In genomic region chr9:36986548-36987408, GRCh38 we compare ENCODE assay signal across 15 cellular contexts. TPM values are rescaled to one million over a fixed set of nuclear protein-coding genes. Genes with fewer than 3 reads are reported as not detected.
DNase-seq lines count a peak whose midpoint lies in the region; ATAC-seq and TF ChIP-seq lines count a peak whose summit lies in the region.
"Had no signal": no experiment of that assay in that cellular context is flagged by ENCODE, and none has a peak within 500 bp of the region (broad histone marks: within the 10 kb centered on the region; RNA-seq: fewer than 3 reads in every experiment).

No MANE protein-coding gene starts in this region.

- DNase-seq in Daoy (ENCODE audit: low read depth), result peak; percentile 38
- peak; percentile 24 for DNase-seq in HEK293T (ENCODE audit: extremely low spot score)
- no peak for DNase-seq in glutamatergic neuron
- peak; percentile 59 for DNase-seq in posterior vena cava (ENCODE audit: low spot score)
- DNase-seq in hypothalamus (lab: John Stamatoyannopoulos, UW), result no peak
- DNase-seq in GOT3 (lab: John Stamatoyannopoulos, UW), result no peak
- no peak for DNase-seq in activated CD8-positive, alpha-beta memory T cell treated with anti-CD3 and anti-CD28 coated beads, Interleukin-2, amount 10 ng/mL, durations not matched to agents 7 days and 5 days
- DNase-seq: activated naive CD4-positive, alpha-beta T cell treated with Interleukin-2 at 50 U/mL for 16 hours; DMS 273 treated with DMSO at 0.1 percent for 48 hours had no signal

- H3K27ac Mint-ChIP-seq in glutamatergic neuron (ENCODE audit: unreplicated experiment), result no peak overlapping the region
- H3K27ac Mint-ChIP-seq in activated CD8-positive, alpha-beta memory T cell treated with anti-CD3 and anti-CD28 coated beads, Interleukin-2, amount 10 ng/mL, durations not matched to agents 7 days and 5 days, result no peak overlapping the region
- H3K27ac Mint-ChIP-seq: dendritic cell treated with granulocyte-macrophage colony-stimulating factor and Interleukin-4, amounts not matched to agents 40 ng/mL and 50 ng/mL, for 4 days had no signal

- H3K4me3 Mint-ChIP-seq in glutamatergic neuron (ENCODE audit: unreplicated experiment), result peak overlapping the region; percentile 68
- H3K4me3 Mint-ChIP-seq in activated CD8-positive, alpha-beta memory T cell treated with anti-CD3 and anti-CD28 coated beads, Interleukin-2, amount 10 ng/mL, durations not matched to agents 7 days and 5 days, result no peak overlapping the region
- H3K4me3 Mint-ChIP-seq: dendritic cell treated with granulocyte-macrophage colony-stimulating factor and Interleukin-4, amounts not matched to agents 40 ng/mL and 50 ng/mL, for 4 days had no signal

- peaks cover 14% of the 10 kb centered on the region for H3K36me3 Mint-ChIP-seq in glutamatergic neuron (ENCODE audit: unreplicated experiment)
- peaks cover 8% of the 10 kb centered on the region for H3K36me3 Mint-ChIP-seq in activated CD8-positive, alpha-beta memory T cell treated with anti-CD3 and anti-CD28 coated beads, Interleukin-2, amount 10 ng/mL, durations not matched to agents 7 days and 5 days

- CTCF ChIA-PET in HEK293T (lab: Yijun Ruan, JAX), result no interaction called here
- CTCF ChIA-PET in activated CD8-positive, alpha-beta memory T cell treated with anti-CD3 and anti-CD28 coated beads, Interleukin-2, amount 10 ng/mL, durations not matched to agents 7 days and 5 days (lab: Charles Lee), result interaction anchor here (1.5 kb wide), 1 partner anchor 9 kb away, joined by 7 read pairs; no protein-coding TSS in a partner anchor

- H3K27me3 Mint-ChIP-seq in glutamatergic neuron (ENCODE audit: unreplicated experiment), result peaks cover 33% of the 10 kb centered on the region
- peaks cover 73% of the 10 kb centered on the region for H3K27me3 Mint-ChIP-seq in activated CD8-positive, alpha-beta memory T cell treated with anti-CD3 and anti-CD28 coated beads, Interleukin-2, amount 10 ng/mL, durations not matched to agents 7 days and 5 days

- peaks cover 5% of the 10 kb centered on the region for H3K9me3 Mint-ChIP-seq in glutamatergic neuron (ENCODE audit: unreplicated experiment)
- peaks cover 10% of the 10 kb centered on the region for H3K9me3 Mint-ChIP-seq in activated CD8-positive, alpha-beta memory T cell treated with anti-CD3 and anti-CD28 coated beads, Interleukin-2, amount 10 ng/mL, durations not matched to agents 7 days and 5 days (ENCODE audit: low read depth)

- ATAC-seq in HG03457 (IDR thresholded peaks at IDR 0.05; ENCODE audit: unreplicated experiment), result no peak
- no peak for ATAC-seq in activated CD8-positive, alpha-beta memory T cell treated with anti-CD3 and anti-CD28 coated beads, Interleukin-2, amount 10 ng/mL, durations not matched to agents 7 days and 5 days
- ATAC-seq: activated CD4-positive, CD25-positive, alpha-beta regulatory T cell treated with anti-CD3 and anti-CD28 coated beads, Interleukin-2, amount 50 U/mL, for 24 hours had no signal

- POLR2A ChIA-PET in HEK293T (lab: Yijun Ruan, JAX), result no interaction called here

- intact Hi-C loops in posterior vena cava (cut with DNase I), result no loop called here

- no peak for TF ChIP-seq CTCF in glutamatergic neuron (IDR thresholded peaks at IDR 0.05; ENCODE audit: partially characterized antibody, unreplicated experiment)

- H3K4me1 Mint-ChIP-seq in glutamatergic neuron (ENCODE audit: low read depth, unreplicated experiment), result peaks cover 10% of the 10 kb centered on the region
- peaks cover 13% of the 10 kb centered on the region for H3K4me1 Mint-ChIP-seq in activated CD8-positive, alpha-beta memory T cell treated with anti-CD3 and anti-CD28 coated beads, Interleukin-2, amount 10 ng/mL, durations not matched to agents 7 days and 5 days

TF ChIP-seq in HEK293T, 16 proteins besides CTCF, POLR2A, EP300 and RAD21:
- TF ChIP-seq FOXM1 (IDR thresholded peaks at IDR 0.05; ENCODE audit: borderline replicate concordance) (no peak), FOXA1 (IDR thresholded peaks at IDR 0.05) (no peak), FOXK2 (IDR thresholded peaks at IDR 0.05) (no peak), TARDBP (IDR thresholded peaks at IDR 0.05) (no peak), ELF4 (IDR thresholded peaks at IDR 0.05) (no peak), LEF1 (IDR thresholded peaks at IDR 0.05; ENCODE audit: borderline replicate concordance) (no peak), ZNF384 (IDR thresholded peaks at IDR 0.05) (no peak), HDGF (IDR thresholded peaks at IDR 0.05; ENCODE audit: borderline replicate concordance) (no peak), CTBP1 (IDR thresholded peaks at IDR 0.05; ENCODE audit: borderline replicate concordance) (no peak), SUZ12 (IDR thresholded peaks at IDR 0.05) (no peak)

RNA-seq across cellular contexts. Expression of gene PAX5, which starts 47.3 kb away (rescaled TPM):
- under 0.01 and 0.17 TPM in 2 replicates for total RNA-seq in Daoy (2014; rRNA removed; shearing (Covaris generic))
- total RNA-seq in glutamatergic neuron (ENCODE audit: unreplicated experiment), result 24.3 TPM
- under 1 TPM; 0.46 to 0.67 TPM for total RNA-seq in posterior vena cava
- under 1 TPM; 0.14 to 0.20 TPM for total RNA-seq in activated CD8-positive, alpha-beta memory T cell treated with anti-CD3 and anti-CD28 coated beads, Interleukin-2, amount 10 ng/mL, durations not matched to agents 7 days and 5 days
- total RNA-seq: frontal cortex, HT-29, SJSA1 had no signal

Comparison
In these comparisons a context has a peak if more than half of its experiments do, and no peak if none do; other contexts are left out.
1. DNase-seq: peak in Daoy (single experiment), HEK293T (single experiment) and posterior vena cava (single experiment); none in glutamatergic neuron (single experiment), hypothalamus (0 of 51), GOT3 (single experiment) and activated CD8-positive, alpha-beta memory T cell treated with anti-CD3 and anti-CD28 coated beads, Interleukin-2, amount 10 ng/mL, durations not matched to agents 7 days and 5 days (single experiment).
2. RNA of gene PAX5, which starts 47.3 kb away (total RNA-seq): 24.3 TPM in glutamatergic neuron (single experiment); 0.46 to 0.67 TPM in posterior vena cava, 0.14 to 0.20 TPM in activated CD8-positive, alpha-beta memory T cell treated with anti-CD3 and anti-CD28 coated beads, Interleukin-2, amount 10 ng/mL, durations not matched to agents 7 days and 5 days and under 0.01 to 0.17 TPM in Daoy; every median in the first group is over 10 times any median in the second.